Comparison of ENCODE assay signal across 1 cellular context in genomic region chr7:93028610-93029009, GRCh38.
TF ChIP-seq lines count a peak whose summit lies in the region.

No MANE protein-coding gene starts in this region.

TF ChIP-seq in HepG2, 621 proteins besides CTCF, POLR2A, EP300 and RAD21 (continued from another document):
- TF ChIP-seq PRDM4 (CRISPR knock-in tag; IDR thresholded peaks at IDR 0.05; ENCODE audit: borderline replicate concordance) (no peak), ZFYVE20 (CRISPR knock-in tag; IDR thresholded peaks at IDR 0.05; ENCODE audit: borderline replicate concordance, low read depth) (no peak)
